In the genomic region with DNA sequence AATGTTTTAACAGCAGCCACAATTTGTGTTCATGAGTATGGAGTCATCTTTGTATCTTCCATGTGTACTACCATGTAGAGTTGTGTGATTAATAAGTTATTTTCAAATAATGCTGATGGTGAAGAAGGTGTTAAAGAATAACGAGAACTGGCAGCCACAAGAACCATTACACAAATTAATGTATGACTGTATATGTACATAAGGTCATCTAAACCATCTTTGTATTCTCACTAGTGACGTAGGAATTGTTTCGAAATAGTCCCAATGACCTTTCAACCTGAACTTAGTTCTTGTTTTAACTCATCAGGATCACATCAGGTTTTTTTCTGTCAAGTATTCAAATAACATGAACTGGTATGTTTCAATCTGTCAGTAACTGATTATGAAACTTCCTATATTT, we compare ENCODE assay signal across 12 cellular contexts. TPM values are rescaled to one million over a fixed set of nuclear protein-coding genes. Genes with fewer than 3 reads are reported as not detected.
A peak's percentile ranks its signal among the peaks of the same experiment; 100 is the strongest.
DNase-seq lines count a peak whose midpoint lies in the region; ATAC-seq, FAIRE-seq and TF ChIP-seq lines count a peak whose summit lies in the region.
"Had no signal": no experiment of that assay in that cellular context is flagged by ENCODE, and none has a peak within 500 bp of the region (broad histone marks: within the 10 kb centered on the region; RNA-seq: fewer than 3 reads in every experiment).

No MANE protein-coding gene starts in this region.

- FAIRE-seq in bronchial epithelial cell (lab: Jason Lieb, UNC): no peak

- no peaks in the 10 kb centered on the region for H3K27me3 ChIP-seq in bronchial epithelial cell (ENCODE audit: control insufficient read depth, insufficient read depth, low read length)
- H3K27me3 ChIP-seq in spleen (replicated peaks in 1 of 7): no peaks in the 10 kb centered on the region
- H3K27me3 ChIP-seq: SJSA1 had no signal

- peak; percentile 89 for DNase-seq in bronchial epithelial cell (ENCODE audit: low read depth)
- DNase-seq in superior temporal gyrus (ENCODE audit: extremely low spot score): no peak
- no peak for DNase-seq in spleen
- no peak for DNase-seq in NCI-H748 (lab: John Stamatoyannopoulos, UW; ENCODE audit: unreplicated experiment)
- DNase-seq in NCI-H146 treated with DMSO at 0.1 percent for 48 hours (lab: John Stamatoyannopoulos, UW; ENCODE audit: unreplicated experiment): no peak
- DNase-seq: CD4-positive, alpha-beta T cell; hypothalamus; NCI-H1417 treated with DMSO at 0.1 percent for 48 hours had no signal

- no peaks in the 10 kb centered on the region for H3K36me3 ChIP-seq in bronchial epithelial cell (ENCODE audit: control insufficient read depth, insufficient read depth, low read length)
- H3K36me3 ChIP-seq in spleen: no peaks in the 10 kb centered on the region
- H3K36me3 ChIP-seq: SJSA1 had no signal

- TF ChIP-seq CTCF in bronchial epithelial cell (IDR thresholded peaks at IDR 0.05; ENCODE audit: insufficient read depth, low read length, severe bottlenecking) (no peak), spleen (IDR thresholded peaks at IDR 0.05 in 8 of 11, conservative IDR thresholded peaks at IDR 0.05 in 3 of 11) (no peak)

- ATAC-seq in GM18502 (IDR thresholded peaks at IDR 0.05; ENCODE audit: poor library complexity, unreplicated experiment) (peak; percentile 96), GM21381 (IDR thresholded peaks at IDR 0.05; ENCODE audit: unreplicated experiment) (peak; percentile 96), HG03103 (IDR thresholded peaks at IDR 0.05; ENCODE audit: low read depth, unreplicated experiment) (peak; percentile 94)

- no peaks in the 10 kb centered on the region for H3K9me3 ChIP-seq in spleen
- H3K9me3 ChIP-seq: SJSA1 had no signal

- intact Hi-C loops in spleen (cut with DNase I; ENCODE audit: low total_unique reads): no loop called here

- H3K4me1 ChIP-seq in spleen: peaks cover 0 to 17% (median 0%) of the 10 kb centered on the region in 6 donors
- H3K4me1 ChIP-seq: SJSA1 had no signal

- no peak overlapping the region for H3K4me3 ChIP-seq in bronchial epithelial cell (ENCODE audit: low read depth, low read length)
- H3K4me3 ChIP-seq in spleen: no peak overlapping the region
- H3K4me3 ChIP-seq: SJSA1 had no signal

- H3K27ac ChIP-seq in spleen: peak overlapping the region in 3 of 8 donors; percentile 37 to 52 (median 39)
- H3K27ac ChIP-seq: SJSA1 had no signal

- no peak for TF ChIP-seq POLR2A in spleen (IDR thresholded peaks at IDR 0.05)

- WGBS in spleen, 5 donors: 50 to 68% (median 55%) methylated on average over 3 of the region's 3 CpGs

RNA-seq across cellular contexts. Expression of gene NOCT, which starts 48.3 kb away (rescaled TPM):
- total RNA-seq in bronchial epithelial cell (8.4 and 12.0 TPM in 2 replicates), spleen (10 to 100 TPM in 1 of 7 donors, 1 to 10 TPM in 6; 2.4 to 12.4 (median 7.0) TPM)
- polyA plus RNA-seq in spleen: 1 to 10 TPM in 1 of 3 donors, under 1 TPM in 2; 0.37 to 1.6 (median 0.89) TPM
